In genomic region chr3:46110701-46111493, GRCh38 we compare ENCODE assay signal across 8 cellular contexts.
DNase-seq lines count a peak whose midpoint lies in the region; ATAC-seq and TF ChIP-seq lines count a peak whose summit lies in the region.

No MANE protein-coding gene starts in this region.

- H3K4me1 Mint-ChIP-seq in stimulated activated naive CD8-positive, alpha-beta T cell treated with anti-CD3 and anti-CD28 coated beads, Interleukin-15, Interleukin-2, amounts not matched to agents 100 ng/mL and 50 ng/mL, for 24 hours (ENCODE audit: low read depth) = peaks cover 46% of the 10 kb centered on the region
- peaks cover 14% of the 10 kb centered on the region for H3K4me1 Mint-ChIP-seq in osteocyte (ENCODE audit: unreplicated experiment)

- TF ChIP-seq CTCF in osteocyte (IDR thresholded peaks at IDR 0.05) = no peak

- DNase-seq in stimulated activated naive CD8-positive, alpha-beta T cell treated with anti-CD3 and anti-CD28 coated beads, Interleukin-15, Interleukin-2, amounts not matched to agents 100 U/mL and 50 U/mL, for 24 hours = no peak
- DNase-seq in SKM-1 treated with dmso at 0.1 percent for 144 hours (lab: John Stamatoyannopoulos, UW; ENCODE audit: unreplicated experiment) (peak; percentile 90), iPS-NIHi11 (ENCODE audit: low spot score) (peak; percentile 46), NCI-H187 treated with DMSO at 0.1 percent for 48 hours (lab: John Stamatoyannopoulos, UW) (no peak), germinal center (ENCODE audit: low spot score) (no peak), osteocyte (ENCODE audit: extremely low spot score, unreplicated experiment) (no peak)

- no peaks in the 10 kb centered on the region for H3K36me3 Mint-ChIP-seq in stimulated activated naive CD8-positive, alpha-beta T cell treated with anti-CD3 and anti-CD28 coated beads, Interleukin-15, Interleukin-2, amounts not matched to agents 100 ng/mL and 50 ng/mL, for 24 hours (ENCODE audit: low read depth)
- H3K36me3 Mint-ChIP-seq in osteocyte (ENCODE audit: unreplicated experiment) = no peaks in the 10 kb centered on the region

- H3K4me3 Mint-ChIP-seq in stimulated activated naive CD8-positive, alpha-beta T cell treated with anti-CD3 and anti-CD28 coated beads, Interleukin-15, Interleukin-2, amounts not matched to agents 100 ng/mL and 50 ng/mL, for 24 hours = no peak overlapping the region
- no peak overlapping the region for H3K4me3 Mint-ChIP-seq in osteocyte (ENCODE audit: unreplicated experiment)

- no peaks in the 10 kb centered on the region for H3K27me3 Mint-ChIP-seq in stimulated activated naive CD8-positive, alpha-beta T cell treated with anti-CD3 and anti-CD28 coated beads, Interleukin-15, Interleukin-2, amounts not matched to agents 100 ng/mL and 50 ng/mL, for 24 hours
- H3K27me3 Mint-ChIP-seq in osteocyte (ENCODE audit: unreplicated experiment) = peaks cover 3% of the 10 kb centered on the region

- peak overlapping the region; percentile 6 for H3K27ac Mint-ChIP-seq in stimulated activated naive CD8-positive, alpha-beta T cell treated with anti-CD3 and anti-CD28 coated beads, Interleukin-15, Interleukin-2, amounts not matched to agents 100 ng/mL and 50 ng/mL, for 24 hours
- H3K27ac Mint-ChIP-seq in osteocyte (ENCODE audit: unreplicated experiment) = no peak overlapping the region

- peaks cover 6% of the 10 kb centered on the region for H3K9me3 Mint-ChIP-seq in stimulated activated naive CD8-positive, alpha-beta T cell treated with anti-CD3 and anti-CD28 coated beads, Interleukin-15, Interleukin-2, amounts not matched to agents 100 ng/mL and 50 ng/mL, for 24 hours
- H3K9me3 Mint-ChIP-seq in osteocyte (ENCODE audit: unreplicated experiment) = no peaks in the 10 kb centered on the region

- no peak for ATAC-seq in stimulated activated naive CD8-positive, alpha-beta T cell treated with anti-CD3 and anti-CD28 coated beads, Interleukin-15, Interleukin-2, amounts not matched to agents 100 U/mL and 50 U/mL, for 24 hours
- peak; percentile 87 for ATAC-seq in HG03432 (IDR thresholded peaks at IDR 0.05; ENCODE audit: unreplicated experiment)

Comparison
In these comparisons a context has a peak if more than half of its experiments do, and no peak if none do; other contexts are left out.
1. DNase-seq: peak in SKM-1 treated with dmso at 0.1 percent for 144 hours (single experiment) and iPS-NIHi11 (single experiment); none in stimulated activated naive CD8-positive, alpha-beta T cell treated with anti-CD3 and anti-CD28 coated beads, Interleukin-15, Interleukin-2, amounts not matched to agents 100 U/mL and 50 U/mL, for 24 hours (single experiment), NCI-H187 treated with DMSO at 0.1 percent for 48 hours (single experiment), germinal center (single experiment) and osteocyte (single experiment).